In the genomic region with DNA sequence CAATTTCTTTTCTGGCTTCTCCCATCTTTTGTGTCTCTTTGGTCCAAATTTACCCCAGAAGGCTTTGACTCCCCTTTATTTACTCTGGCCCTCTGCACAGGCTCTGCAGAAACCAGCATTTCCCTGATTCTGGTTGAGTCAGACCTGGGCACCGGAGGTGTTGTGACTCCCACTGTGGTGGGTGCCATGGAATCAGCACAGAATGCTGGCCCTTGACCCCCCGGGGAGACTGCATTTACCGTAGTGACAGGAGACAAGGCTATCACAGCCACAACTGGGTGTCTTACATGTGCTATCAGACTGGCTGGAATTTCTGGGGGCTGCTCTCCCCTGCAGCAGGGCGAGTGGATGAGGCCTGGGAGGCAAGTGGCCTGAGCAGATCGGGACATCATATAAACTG, we compare ENCODE assay signal across 30 cellular contexts.
"Had no signal": no experiment of that assay in that cellular context is flagged by ENCODE, and none has a peak within 500 bp of the region (broad histone marks: within the 10 kb centered on the region; RNA-seq: fewer than 3 reads in every experiment).

No MANE protein-coding gene starts in this region.

- DNase-seq: activated CD4-positive, alpha-beta T cell treated with anti-CD3 and anti-CD28 coated beads for 4 hours; activated CD4-positive, alpha-beta T cell treated with anti-CD3 and anti-CD28 coated beads, Interleukin-2, amount 50 U/mL, for 4 hours; activated effector memory CD4-positive, alpha-beta T cell treated with Interleukin-2 at 50 U/mL for 16 hours; activated naive CD4-positive, alpha-beta T cell treated with Interleukin-2 at 50 U/mL for 16 hours; activated T-cell treated with anti-CD3 and anti-CD28 coated beads for 4 hours; anterior cingulate cortex; brain microvascular endothelial cell; caudate nucleus; cortex of kidney; effector memory CD8-positive, alpha-beta T cell; foreskin fibroblast; heart right ventricle; left cardiac atrium; left ventricle myocardium superior; naive thymus-derived CD8-positive, alpha-beta T cell; occipital lobe; psoas muscle; stimulated activated CD4-positive, alpha-beta T cell treated with anti-CD3 and anti-CD28 coated beads, Interleukin-1b, Interleukin-23, amount 100 ng/mL, for 48 hours; stimulated activated CD4-positive, alpha-beta T cell treated with anti-CD3 and anti-CD28 coated beads, Interleukin-4, amount 100 ng/mL, for 4 hours; stimulated activated CD8-positive, alpha-beta memory T cell treated with anti-CD3 and anti-CD28 coated beads, Interleukin-4, amount 100 ng/mL, for 48 hours; stimulated activated naive CD8-positive, alpha-beta T cell treated with anti-CD3 and anti-CD28 coated beads, Interleukin-15, amount 100 ng/mL, for 72 hours; thyroid gland had no signal

- H3K4me2 ChIP-seq: neural progenitor cell, smooth muscle cell had no signal

- H3K4me1 Mint-ChIP-seq: naive thymus-derived CD8-positive, alpha-beta T cell; neural progenitor cell; stimulated activated memory B cell treated with anti-CD40 and anti-IgM and Interleukin-4, amounts not matched to agents 10 μg/mL and 1 μg/mL and 100 μg/mL, for 72 hours; stimulated activated naive CD8-positive, alpha-beta T cell treated with anti-CD3 and anti-CD28 coated beads, Interleukin-15, amount 100 ng/mL, for 72 hours had no signal

- H3K27me3 Mint-ChIP-seq: activated naive CD8-positive, alpha-beta T cell; effector memory CD8-positive, alpha-beta T cell; naive thymus-derived CD8-positive, alpha-beta T cell; stimulated activated memory B cell treated with anti-CD40 and anti-IgM and Interleukin-4, amounts not matched to agents 10 μg/mL and 1 μg/mL and 100 μg/mL, for 72 hours; stimulated activated naive CD8-positive, alpha-beta T cell treated with anti-CD3 and anti-CD28 coated beads, Interleukin-15, amount 100 ng/mL, for 72 hours had no signal

- H3K27ac Mint-ChIP-seq: activated naive CD8-positive, alpha-beta T cell; effector memory CD8-positive, alpha-beta T cell; naive thymus-derived CD8-positive, alpha-beta T cell; neural progenitor cell; stimulated activated memory B cell treated with anti-CD40 and anti-IgM and Interleukin-4, amounts not matched to agents 10 μg/mL and 1 μg/mL and 100 μg/mL, for 72 hours; stimulated activated naive CD8-positive, alpha-beta T cell treated with anti-CD3 and anti-CD28 coated beads, Interleukin-15, amount 100 ng/mL, for 72 hours had no signal

- H3K9me3 Mint-ChIP-seq: neural progenitor cell had no signal

- H3K36me3 ChIP-seq: brain microvascular endothelial cell, heart right ventricle, neural progenitor cell, right atrium auricular region, thyroid gland had no signal

- H3K4me3 ChIP-seq: heart right ventricle, neural progenitor cell, psoas muscle, right atrium auricular region, smooth muscle cell, thyroid gland had no signal

- ATAC-seq: effector memory CD8-positive, alpha-beta T cell; heart right ventricle; left cardiac atrium; left ventricle myocardium superior; naive thymus-derived CD8-positive, alpha-beta T cell; psoas muscle; stimulated activated memory B cell treated with anti-CD40 and anti-IgM and Interleukin-4, amounts not matched to agents 10 μg/mL and 1 μg/mL and 100 μg/mL, for 72 hours; stimulated activated naive CD8-positive, alpha-beta T cell treated with anti-CD3 and anti-CD28 coated beads, Interleukin-15, amount 100 ng/mL, for 72 hours had no signal

- H3K27me3 ChIP-seq: brain microvascular endothelial cell, heart right ventricle, neural progenitor cell, right atrium auricular region, thyroid gland had no signal

- H3K36me3 Mint-ChIP-seq: activated naive CD8-positive, alpha-beta T cell; naive thymus-derived CD8-positive, alpha-beta T cell; stimulated activated memory B cell treated with anti-CD40 and anti-IgM and Interleukin-4, amounts not matched to agents 10 μg/mL and 1 μg/mL and 100 μg/mL, for 72 hours had no signal

- H3K4me3 Mint-ChIP-seq: activated naive CD8-positive, alpha-beta T cell; effector memory CD8-positive, alpha-beta T cell; naive thymus-derived CD8-positive, alpha-beta T cell; neural progenitor cell; stimulated activated memory B cell treated with anti-CD40 and anti-IgM and Interleukin-4, amounts not matched to agents 10 μg/mL and 1 μg/mL and 100 μg/mL, for 72 hours; stimulated activated naive CD8-positive, alpha-beta T cell treated with anti-CD3 and anti-CD28 coated beads, Interleukin-15, amount 100 ng/mL, for 72 hours had no signal

- H3K27ac ChIP-seq: brain microvascular endothelial cell, heart right ventricle, neural progenitor cell, parathyroid adenoma, psoas muscle, right atrium auricular region, thyroid gland had no signal

- H3K4me1 ChIP-seq: neural progenitor cell, parathyroid adenoma, psoas muscle, right atrium auricular region, thyroid gland had no signal

- H3K9me3 ChIP-seq: heart right ventricle, psoas muscle, right atrium auricular region, thyroid gland had no signal

- H3K9ac ChIP-seq: neural progenitor cell, parathyroid adenoma had no signal

- H2AFZ ChIP-seq: neural progenitor cell, parathyroid adenoma had no signal

- FAIRE-seq: endothelial cell of umbilical vein, islet of Langerhans had no signal
